Comparison of ENCODE assay signal across 13 cellular contexts in genomic region chr6:159487636-159488035, GRCh38.
"Had no signal": no experiment of that assay in that cellular context is flagged by ENCODE, and none has a peak within 500 bp of the region (broad histone marks: within the 10 kb centered on the region; RNA-seq: fewer than 3 reads in every experiment).

No MANE protein-coding gene starts in this region.

- H3K4me1 Mint-ChIP-seq: activated B cell treated with CpG ODN at 0.5 μM for 24 hours; activated CD4-positive, alpha-beta T cell treated with anti-CD3 and anti-CD28 coated beads, Interleukin-2, amount 10 ng/mL, durations not matched to agents 7 days and 5 days; activated naive CD4-positive, alpha-beta T cell treated with anti-CD3 and anti-CD28 coated beads, Interleukin-2, amount 10 ng/mL, durations not matched to agents 7 days and 5 days; activated T-helper 17 cell treated with anti-CD3 and anti-CD28 coated beads, Interleukin-2, amount 50 U/mL, for 72 hours; neural crest cell had no signal

- H3K4me3 ChIP-seq: esophagus muscularis mucosa, gastroesophageal sphincter, ovary, upper lobe of right lung had no signal

- H3K27ac ChIP-seq: esophagus muscularis mucosa, gastroesophageal sphincter, ovary, upper lobe of right lung had no signal

- H3K36me3 ChIP-seq: esophagus muscularis mucosa, gastroesophageal sphincter, ovary, upper lobe of right lung had no signal

- H3K27me3 ChIP-seq: esophagus muscularis mucosa, gastroesophageal sphincter, ovary had no signal

- H3K27ac Mint-ChIP-seq: activated B cell treated with CpG ODN at 0.5 μM for 24 hours; activated CD4-positive, alpha-beta T cell treated with anti-CD3 and anti-CD28 coated beads, Interleukin-2, amount 10 ng/mL, durations not matched to agents 7 days and 5 days; activated naive CD4-positive, alpha-beta T cell treated with anti-CD3 and anti-CD28 coated beads, Interleukin-2, amount 10 ng/mL, durations not matched to agents 7 days and 5 days; activated T-helper 17 cell treated with anti-CD3 and anti-CD28 coated beads, Interleukin-2, amount 50 U/mL, for 72 hours; stimulated activated naive CD8-positive, alpha-beta T cell treated with anti-CD3 and anti-CD28 coated beads, Interleukin-15, Interleukin-2, amounts not matched to agents 100 ng/mL and 50 ng/mL, for 24 hours; T-helper 1 cell treated with Interleukin-12 subunit alpha and Interleukin-12 subunit beta and Interleukin-4 antibody, amounts not matched to agents 30 μg/mL and 1 μg/mL, for 36 hours had no signal

- H3K4me3 Mint-ChIP-seq: activated B cell treated with CpG ODN at 0.5 μM for 24 hours; activated CD4-positive, alpha-beta T cell treated with anti-CD3 and anti-CD28 coated beads, Interleukin-2, amount 10 ng/mL, durations not matched to agents 7 days and 5 days; activated naive CD4-positive, alpha-beta T cell treated with anti-CD3 and anti-CD28 coated beads, Interleukin-2, amount 10 ng/mL, durations not matched to agents 7 days and 5 days; activated T-helper 17 cell treated with anti-CD3 and anti-CD28 coated beads, Interleukin-2, amount 50 U/mL, for 72 hours; neural crest cell; stimulated activated naive CD8-positive, alpha-beta T cell treated with anti-CD3 and anti-CD28 coated beads, Interleukin-15, Interleukin-2, amounts not matched to agents 100 ng/mL and 50 ng/mL, for 24 hours; T-helper 1 cell treated with Interleukin-12 subunit alpha and Interleukin-12 subunit beta and Interleukin-4 antibody, amounts not matched to agents 30 μg/mL and 1 μg/mL, for 36 hours had no signal

- ATAC-seq: activated T-helper 17 cell treated with anti-CD3 and anti-CD28 coated beads, Interleukin-2, amount 50 U/mL, for 72 hours; gastroesophageal sphincter; upper lobe of right lung had no signal

- H3K36me3 Mint-ChIP-seq: activated naive CD4-positive, alpha-beta T cell treated with anti-CD3 and anti-CD28 coated beads, Interleukin-2, amount 10 ng/mL, durations not matched to agents 7 days and 5 days had no signal

- H3K4me1 ChIP-seq: upper lobe of right lung had no signal

- H3K9me3 Mint-ChIP-seq: activated B cell treated with CpG ODN at 0.5 μM for 24 hours; activated CD4-positive, alpha-beta T cell treated with anti-CD3 and anti-CD28 coated beads, Interleukin-2, amount 10 ng/mL, durations not matched to agents 7 days and 5 days; activated naive CD4-positive, alpha-beta T cell treated with anti-CD3 and anti-CD28 coated beads, Interleukin-2, amount 10 ng/mL, durations not matched to agents 7 days and 5 days; activated T-helper 17 cell treated with anti-CD3 and anti-CD28 coated beads, Interleukin-2, amount 50 U/mL, for 72 hours; neural crest cell; stimulated activated naive CD8-positive, alpha-beta T cell treated with anti-CD3 and anti-CD28 coated beads, Interleukin-15, Interleukin-2, amounts not matched to agents 100 ng/mL and 50 ng/mL, for 24 hours; T-helper 1 cell treated with Interleukin-12 subunit alpha and Interleukin-12 subunit beta and Interleukin-4 antibody, amounts not matched to agents 30 μg/mL and 1 μg/mL, for 36 hours had no signal

- H3K9me3 ChIP-seq: esophagus muscularis mucosa, gastroesophageal sphincter, ovary, upper lobe of right lung had no signal

- DNase-seq: activated B cell treated with CpG ODN at 0.5 μM for 24 hours; activated CD4-positive, alpha-beta T cell treated with anti-CD3 and anti-CD28 coated beads, Interleukin-2, amount 10 ng/mL, durations not matched to agents 7 days and 5 days; activated CD8-positive, alpha-beta memory T cell treated with anti-CD3 and anti-CD28 coated beads for 24 hours; activated naive CD4-positive, alpha-beta T cell treated with anti-CD3 and anti-CD28 coated beads, Interleukin-2, amount 10 ng/mL, durations not matched to agents 7 days and 5 days; ovary; stimulated activated CD4-positive, alpha-beta T cell treated with anti-CD3 and anti-CD28 coated beads, Interleukin-4, amount 100 ng/mL, for 24 hours; upper lobe of right lung had no signal
